ENCODE assay signal across 8 cellular contexts in the genomic region with DNA sequence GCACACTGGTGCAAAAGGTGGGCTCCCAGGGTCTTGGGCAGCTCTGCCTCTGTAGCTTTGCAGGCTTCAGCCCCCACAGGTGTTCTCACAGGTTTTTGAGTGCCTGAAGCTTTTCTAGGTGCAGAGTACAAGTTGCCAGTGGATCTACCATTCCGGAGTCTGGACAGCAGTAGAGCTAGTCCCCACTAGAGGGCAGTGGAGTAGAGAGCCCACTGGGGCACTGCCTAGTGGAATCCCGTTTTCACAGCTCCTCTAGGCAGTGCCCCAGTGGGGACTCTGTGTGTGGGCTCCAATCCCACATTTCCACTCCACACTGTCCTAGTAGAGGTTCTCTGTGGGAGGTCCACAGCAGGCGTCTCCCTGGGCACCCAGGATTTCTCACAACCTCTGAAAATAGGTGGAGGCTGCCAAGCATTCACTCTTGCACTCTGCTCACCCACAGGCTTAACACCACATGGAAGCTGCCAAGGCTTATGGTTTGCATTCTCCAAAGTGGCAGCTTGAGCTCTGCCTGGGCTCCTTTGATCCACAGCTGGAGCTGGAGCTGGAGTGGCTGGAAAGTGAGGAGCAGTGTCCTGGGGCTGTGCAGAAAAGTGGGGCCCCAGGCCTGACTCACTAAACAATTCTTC.
DNase-seq lines count a peak whose midpoint lies in the region; ATAC-seq and TF ChIP-seq lines count a peak whose summit lies in the region.

No MANE protein-coding gene starts in this region.

- peak; percentile 31 to 41 for DNase-seq in activated T-cell treated with anti-CD3 and anti-CD28 coated beads, Interleukin-2, amount 50 U/mL, for 48 hours
- DNase-seq in activated T-cell treated with anti-CD3 and anti-CD28 coated beads, Interleukin-2, amount 50 U/mL, for 1 hour = no peak
- DNase-seq in HCEC 1CT (peak; percentile 9), NCI-H748 treated with DMSO at 0.1 percent for 48 hours (lab: John Stamatoyannopoulos, UW) (peak; percentile 25), dorsolateral prefrontal cortex (no peak), right cardiac atrium (no peak)
- DNase-seq in effector memory CD8-positive, alpha-beta T cell = peak in 1 of 3 experiments; percentile 14
- DNase-seq in stimulated activated CD8-positive, alpha-beta memory T cell treated with anti-CD3 and anti-CD28 coated beads, Interleukin-4, amount 100 ng/mL, for 48 hours = peak; percentile 48

- H3K4me3 ChIP-seq in dorsolateral prefrontal cortex = no peak overlapping the region
- no peak overlapping the region for H3K4me3 ChIP-seq in right cardiac atrium (ENCODE audit: low read length)

- H3K27ac ChIP-seq in dorsolateral prefrontal cortex (no peak overlapping the region), right cardiac atrium (ENCODE audit: low read length) (no peak overlapping the region)

- H3K27me3 Mint-ChIP-seq in effector memory CD8-positive, alpha-beta T cell = peaks cover 27 to 38% of the 10 kb centered on the region in 2 donors

- peak in 1 of 56 donors; percentile 10 for TF ChIP-seq CTCF in dorsolateral prefrontal cortex (IDR thresholded peaks at IDR 0.05 in 54 of 56, conservative IDR thresholded peaks at IDR 0.05 in 2 of 56; ENCODE audit: low read depth in 1 of 56, partially characterized antibody in 56 of 56)

- peak; percentile 41 for ATAC-seq in effector memory CD8-positive, alpha-beta T cell (replicated peaks)
- no peak for ATAC-seq in right cardiac atrium

- intact Hi-C loops in dorsolateral prefrontal cortex (cut with DNase I) (no loop called here), right cardiac atrium (cut with DNase I) (no loop called here)

- H3K4me1 Mint-ChIP-seq in effector memory CD8-positive, alpha-beta T cell (ENCODE audit: low read depth in 2 of 2) = no peaks in the 10 kb centered on the region

- no peaks in the 10 kb centered on the region for H3K36me3 Mint-ChIP-seq in effector memory CD8-positive, alpha-beta T cell (ENCODE audit: insufficient read depth)

- no peaks in the 10 kb centered on the region for H3K4me1 ChIP-seq in right cardiac atrium (ENCODE audit: control insufficient read depth, insufficient read depth, low read length)

- H3K27me3 ChIP-seq in dorsolateral prefrontal cortex (no peaks in the 10 kb centered on the region), right cardiac atrium (ENCODE audit: control insufficient read depth, insufficient read depth) (no peaks in the 10 kb centered on the region)

- H3K27ac Mint-ChIP-seq in effector memory CD8-positive, alpha-beta T cell = no peak overlapping the region

- H3K9me3 ChIP-seq in right cardiac atrium (ENCODE audit: control insufficient read depth, low read length) = no peaks in the 10 kb centered on the region

- WGBS in right cardiac atrium = 13% methylated on average over 3 of the region's 3 CpGs

- H3K9me3 Mint-ChIP-seq in effector memory CD8-positive, alpha-beta T cell = peaks cover 0 to 6% of the 10 kb centered on the region in 2 donors

- no peak overlapping the region for H3K4me3 Mint-ChIP-seq in effector memory CD8-positive, alpha-beta T cell

Comparison
In these comparisons a context has a peak if more than half of its experiments do, and no peak if none do; other contexts are left out.
1. DNase-seq: peak in activated T-cell treated with anti-CD3 and anti-CD28 coated beads, Interleukin-2, amount 50 U/mL, for 48 hours (2 of 2), HCEC 1CT (single experiment), NCI-H748 treated with DMSO at 0.1 percent for 48 hours (single experiment) and stimulated activated CD8-positive, alpha-beta memory T cell treated with anti-CD3 and anti-CD28 coated beads, Interleukin-4, amount 100 ng/mL, for 48 hours (single experiment); none in activated T-cell treated with anti-CD3 and anti-CD28 coated beads, Interleukin-2, amount 50 U/mL, for 1 hour (single experiment), dorsolateral prefrontal cortex (0 of 10) and right cardiac atrium (0 of 3).